1 cellular context compared by ENCODE assay signal in genomic region chr17:48608494-48608834, GRCh38.
TF ChIP-seq lines count a peak whose summit lies in the region.

No MANE protein-coding gene starts in this region.

TF ChIP-seq in H1, 55 proteins besides CTCF, POLR2A, EP300 and RAD21:
- TF ChIP-seq SUZ12 (IDR thresholded peaks at IDR 0.05; ENCODE audit: low read length) (peak; percentile 8; the same call in 1 of the 2 replicates), EZH2 (IDR thresholded peaks at IDR 0.05; ENCODE audit: low read depth, low read length, severe bottlenecking) (peak; percentile 72), JUN (IDR thresholded peaks at IDR 0.05; ENCODE audit: low read depth, low read length) (no peak), KDM4A (IDR thresholded peaks at IDR 0.05; ENCODE audit: low read depth, low read length, severe bottlenecking) (no peak), MAX (IDR thresholded peaks at IDR 0.05) (no peak), BCL11A (IDR thresholded peaks at IDR 0.05; ENCODE audit: low read depth in 2 of 2, low read length in 2 of 2) (no peak), RNF2 (IDR thresholded peaks at IDR 0.05; ENCODE audit: borderline replicate concordance, low read depth, low read length, missing control alignments, poor library complexity, severe bottlenecking) (peak; percentile 16)
